ENCODE assay signal across 8 cellular contexts in genomic region chr3:170907519-170908234, GRCh38. TPM values are rescaled to one million over a fixed set of nuclear protein-coding genes. Genes with fewer than 3 reads are reported as not detected.
DNase-seq lines count a peak whose midpoint lies in the region; ATAC-seq and TF ChIP-seq lines count a peak whose summit lies in the region.

No MANE protein-coding gene starts in this region.

- DNase-seq in activated CD8-positive, alpha-beta T cell treated with anti-CD3 and anti-CD28 coated beads for 36 hours, result peak; percentile 6
- DNase-seq in left cardiac atrium (no peak), retina (peak; percentile 55), HT-29 (ENCODE audit: low spot score) (no peak), NCI-H2081 (lab: John Stamatoyannopoulos, UW) (no peak)

- POLR2A ChIA-PET in activated CD8-positive, alpha-beta T cell treated with anti-CD3 and anti-CD28 coated beads for 36 hours (lab: Charles Lee), result interaction anchor here (0.6 to 2.5 kb wide), 7 partner anchors 18 to 729 kb away, joined by 3 to 26 read pairs (median 3); partner anchors contain the start of gene RPL22L1

- H3K4me1 Mint-ChIP-seq in activated CD8-positive, alpha-beta T cell treated with anti-CD3 and anti-CD28 coated beads for 36 hours (ENCODE audit: low read depth), result peaks cover 25% of the 10 kb centered on the region

- H3K36me3 ChIP-seq in ES-I3 (ENCODE audit: insufficient read depth, low read length), result no peaks in the 10 kb centered on the region

- CTCF ChIA-PET in activated CD8-positive, alpha-beta T cell treated with anti-CD3 and anti-CD28 coated beads for 36 hours (lab: Charles Lee), result interaction anchor here (1.1 to 1.7 kb wide), 2 partner anchors 38 to 59 kb away, joined by 4 to 5 read pairs; partner anchors contain the start of gene RPL22L1

- intact Hi-C loops in activated CD8-positive, alpha-beta T cell treated with anti-CD3 and anti-CD28 coated beads for 36 hours (cut with micrococcal nuclease), result loop anchor here (5.0 kb wide), 1 partner anchor 40 kb away; no protein-coding TSS in a partner anchor
- intact Hi-C loops in left cardiac atrium (cut with DNase I), result no loop called here

- H3K4me1 ChIP-seq in ES-I3 (ENCODE audit: insufficient read depth, low read length), result no peaks in the 10 kb centered on the region

- ATAC-seq in HG03354 (IDR thresholded peaks at IDR 0.05; ENCODE audit: poor library complexity, severe bottlenecking, unreplicated experiment) (peak; percentile 11), left cardiac atrium (peak; percentile 5 to 24), esophagus mucosa (no peak)
- ATAC-seq in activated CD8-positive, alpha-beta T cell treated with anti-CD3 and anti-CD28 coated beads for 36 hours, result peak; percentile 1

- H3K9me3 Mint-ChIP-seq in activated CD8-positive, alpha-beta T cell treated with anti-CD3 and anti-CD28 coated beads for 36 hours, result peaks cover 8% of the 10 kb centered on the region

- H3K4me3 Mint-ChIP-seq in activated CD8-positive, alpha-beta T cell treated with anti-CD3 and anti-CD28 coated beads for 36 hours, result peak overlapping the region; percentile 95

- TF ChIP-seq CTCF in activated CD8-positive, alpha-beta T cell treated with anti-CD3 and anti-CD28 coated beads for 36 hours (IDR thresholded peaks at IDR 0.05), result no peak

- no peak overlapping the region for H3K27ac Mint-ChIP-seq in activated CD8-positive, alpha-beta T cell treated with anti-CD3 and anti-CD28 coated beads for 36 hours

- peaks cover 8% of the 10 kb centered on the region for H3K9me3 ChIP-seq in ES-I3 (ENCODE audit: control insufficient read depth, insufficient read depth, low read length)

- peak overlapping the region; percentile 89 for H3K9ac ChIP-seq in ES-I3 (ENCODE audit: low read depth, low read length)

- H3K36me3 Mint-ChIP-seq in activated CD8-positive, alpha-beta T cell treated with anti-CD3 and anti-CD28 coated beads for 36 hours (ENCODE audit: low read depth), result peaks cover 11% of the 10 kb centered on the region

- no peaks in the 10 kb centered on the region for H3K27me3 Mint-ChIP-seq in activated CD8-positive, alpha-beta T cell treated with anti-CD3 and anti-CD28 coated beads for 36 hours

RNA-seq across cellular contexts. Expression of gene EIF5A2, which starts 0.8 kb away (rescaled TPM):
- 1 to 10 TPM; 5.2 to 9.5 TPM for total RNA-seq in activated CD8-positive, alpha-beta T cell treated with anti-CD3 and anti-CD28 coated beads for 36 hours
- 10 to 100 TPM in 1 of 2 donors, 1 to 10 TPM in 1; 8.5 to 13.0 TPM for total RNA-seq in left cardiac atrium
- total RNA-seq in HT-29 (2014; rRNA removed; shearing (Covaris generic)), result 2.8 and 3.9 TPM in 2 replicates
- 2.4 TPM for total RNA-seq in esophagus mucosa

RNA-seq across cellular contexts. Expression of gene RPL22L1, which starts 37.7 kb away (rescaled TPM):
- total RNA-seq in activated CD8-positive, alpha-beta T cell treated with anti-CD3 and anti-CD28 coated beads for 36 hours, result 100 to 1,000 TPM; 421 to 453 TPM
- 10 to 100 TPM; 19.4 to 43.2 TPM for total RNA-seq in left cardiac atrium
- 18.6 and 36.1 TPM in 2 replicates for total RNA-seq in HT-29 (2014; rRNA removed; shearing (Covaris generic))
- 90.3 TPM for total RNA-seq in esophagus mucosa

Comparison
In these comparisons a context has a peak if more than half of its experiments do, and no peak if none do; other contexts are left out.
1. DNase-seq: peak in activated CD8-positive, alpha-beta T cell treated with anti-CD3 and anti-CD28 coated beads for 36 hours (single experiment) and retina (single experiment); none in left cardiac atrium (single experiment), HT-29 (single experiment) and NCI-H2081 (0 of 2).